24 cellular contexts compared by ENCODE assay signal in genomic region chr16:75820672-75821071, GRCh38.
DNase-seq lines count a peak whose midpoint lies in the region; ATAC-seq, FAIRE-seq and TF ChIP-seq lines count a peak whose summit lies in the region.
"Had no signal": no experiment of that assay in that cellular context is flagged by ENCODE, and none has a peak within 500 bp of the region (broad histone marks: within the 10 kb centered on the region; RNA-seq: fewer than 3 reads in every experiment).

No MANE protein-coding gene starts in this region.

- no TSS peak for BruUV-seq in K562 (replicated peaks; lab: Mats Ljungman, UMichigan)

- no peaks in the 10 kb centered on the region for H3K79me2 ChIP-seq in K562 (ENCODE audit: control insufficient read depth, insufficient read depth, low read length)

- in situ Hi-C loops in K562 (cut with MboI), result no loop called here

- H3K36me3 Mint-ChIP-seq in naive thymus-derived CD8-positive, alpha-beta T cell, result no peaks in the 10 kb centered on the region
- H3K36me3 Mint-ChIP-seq in activated CD4-positive, alpha-beta T cell treated with anti-CD3 and anti-CD28 coated beads for 36 hours (ENCODE audit: low read depth), result no peaks in the 10 kb centered on the region
- H3K36me3 Mint-ChIP-seq: activated naive CD4-positive, alpha-beta T cell treated with anti-CD3 and anti-CD28 coated beads, Interleukin-2, amount 10 ng/mL, durations not matched to agents 7 days and 5 days had no signal

- no peaks in the 10 kb centered on the region for H3K9me3 ChIP-seq in K562 (replicated peaks; ENCODE audit: control insufficient read depth, insufficient read depth, low read depth, low read length)
- H3K9me3 ChIP-seq: prostate gland, suprapubic skin, uterus had no signal

- 3% methylated on average over 6 of the region's 6 CpGs for WGBS in K562 (ENCODE audit: insufficient coverage, low coverage, missing lambda C conversion rate)

- TF ChIP-seq RAD21 in K562 (CRISPR knock-in tag; conservative IDR thresholded peaks at IDR 0.05 in 1 of 2, IDR thresholded peaks at IDR 0.05 in 1 of 2), result no peak

- peaks cover 0 to 4% of the 10 kb centered on the region in 2 experiments; a peak in 2 of 5 replicates for H3K27me3 ChIP-seq in K562 (ENCODE audit: control insufficient read depth in 2 of 2, insufficient read depth in 2 of 2, low read length in 2 of 2)
- H3K27me3 ChIP-seq: suprapubic skin, uterus had no signal

- H3K4me3 Mint-ChIP-seq in naive thymus-derived CD8-positive, alpha-beta T cell, result no peak overlapping the region
- H3K4me3 Mint-ChIP-seq in activated CD4-positive, alpha-beta T cell treated with anti-CD3 and anti-CD28 coated beads for 36 hours, result no peak overlapping the region
- H3K4me3 Mint-ChIP-seq: activated CD4-positive, alpha-beta T cell treated with anti-CD3 and anti-CD28 coated beads, Interleukin-2, amount 10 ng/mL, durations not matched to agents 24 days and 14 days; activated naive CD4-positive, alpha-beta T cell treated with anti-CD3 and anti-CD28 coated beads, Interleukin-2, amount 10 ng/mL, durations not matched to agents 7 days and 5 days; activated T-cell treated with anti-CD3 and anti-CD28 coated beads, Interleukin-2, amount 50 U/mL, for 72 hours; CD4-positive, alpha-beta T cell; central memory CD8-positive, alpha-beta T cell; neural crest cell had no signal

- ATAC-seq in K562, result peak; percentile 85
- ATAC-seq in omental fat pad (ENCODE audit: low FRiP score), result peak; percentile 77
- no peak for ATAC-seq in GM19023 (IDR thresholded peaks at IDR 0.05; ENCODE audit: unreplicated experiment)
- no peak for ATAC-seq in GM18498 (IDR thresholded peaks at IDR 0.05; ENCODE audit: unreplicated experiment)
- no peak for ATAC-seq in naive thymus-derived CD8-positive, alpha-beta T cell
- no peak for ATAC-seq in activated CD4-positive, alpha-beta T cell treated with anti-CD3 and anti-CD28 coated beads for 36 hours
- ATAC-seq: activated T-cell treated with anti-CD3 and anti-CD28 coated beads, Interleukin-2, amount 50 U/mL, for 72 hours had no signal

- no peak for TF ChIP-seq EP300 in K562 (IDR thresholded peaks at IDR 0.05; ENCODE audit: low read length)

- no peak overlapping the region for H3K27ac ChIP-seq in K562 (ENCODE audit: extremely low read depth, low read depth, low read length)
- H3K27ac ChIP-seq: epithelial cell of prostate, prostate gland, suprapubic skin, uterus had no signal

- CTCF ChIA-PET in K562 (lab: Yijun Ruan, JAX; ENCODE audit: low intra/inter-chr PET ratio), result no interaction called here
- CTCF ChIA-PET in activated CD4-positive, alpha-beta T cell treated with anti-CD3 and anti-CD28 coated beads for 36 hours (lab: Charles Lee), result no interaction called here

- TF ChIP-seq POLR2A in K562 (conservative IDR thresholded peaks at IDR 0.05), result no peak

- H3K27ac Mint-ChIP-seq in naive thymus-derived CD8-positive, alpha-beta T cell, result no peak overlapping the region
- H3K27ac Mint-ChIP-seq in activated CD4-positive, alpha-beta T cell treated with anti-CD3 and anti-CD28 coated beads for 36 hours, result no peak overlapping the region
- H3K27ac Mint-ChIP-seq: activated CD4-positive, alpha-beta T cell treated with anti-CD3 and anti-CD28 coated beads, Interleukin-2, amount 10 ng/mL, durations not matched to agents 24 days and 14 days; activated naive CD4-positive, alpha-beta T cell treated with anti-CD3 and anti-CD28 coated beads, Interleukin-2, amount 10 ng/mL, durations not matched to agents 7 days and 5 days; activated T-cell treated with anti-CD3 and anti-CD28 coated beads, Interleukin-2, amount 50 U/mL, for 72 hours; CD4-positive, alpha-beta T cell had no signal

- no peaks in the 10 kb centered on the region for H4K20me1 ChIP-seq in K562 (replicated peaks; ENCODE audit: control insufficient read depth, insufficient read depth, low read length)

- no peak overlapping the region for H3K4me2 ChIP-seq in K562 (ENCODE audit: insufficient read depth, low read length)

- no peaks in the 10 kb centered on the region for H3K4me1 Mint-ChIP-seq in naive thymus-derived CD8-positive, alpha-beta T cell
- H3K4me1 Mint-ChIP-seq in activated CD4-positive, alpha-beta T cell treated with anti-CD3 and anti-CD28 coated beads for 36 hours, result no peaks in the 10 kb centered on the region
- H3K4me1 Mint-ChIP-seq: activated CD4-positive, alpha-beta T cell treated with anti-CD3 and anti-CD28 coated beads, Interleukin-2, amount 10 ng/mL, durations not matched to agents 24 days and 14 days; activated naive CD4-positive, alpha-beta T cell treated with anti-CD3 and anti-CD28 coated beads, Interleukin-2, amount 10 ng/mL, durations not matched to agents 7 days and 5 days; central memory CD8-positive, alpha-beta T cell; neural crest cell had no signal

- H3K27me3 Mint-ChIP-seq in naive thymus-derived CD8-positive, alpha-beta T cell, result peaks cover 3 to 33% (median 13%) of the 10 kb centered on the region in 5 donors
- H3K27me3 Mint-ChIP-seq in activated CD4-positive, alpha-beta T cell treated with anti-CD3 and anti-CD28 coated beads for 36 hours, result peaks cover 2% of the 10 kb centered on the region
- H3K27me3 Mint-ChIP-seq: activated CD4-positive, alpha-beta T cell treated with anti-CD3 and anti-CD28 coated beads, Interleukin-2, amount 10 ng/mL, durations not matched to agents 24 days and 14 days; activated naive CD4-positive, alpha-beta T cell treated with anti-CD3 and anti-CD28 coated beads, Interleukin-2, amount 10 ng/mL, durations not matched to agents 7 days and 5 days had no signal

- no peaks in the 10 kb centered on the region for H3K9me1 ChIP-seq in K562 (ENCODE audit: control insufficient read depth, insufficient read depth, low read length)

- H3K4me1 ChIP-seq in K562 (replicated peaks in 1 of 2; ENCODE audit: control insufficient read depth in 2 of 2, insufficient read depth in 2 of 2, low read length in 2 of 2), result no peaks in the 10 kb centered on the region; a peak in 1 of 5 replicates
- H3K4me1 ChIP-seq: prostate gland, suprapubic skin, uterus had no signal

- POLR2A ChIA-PET in K562 (lab: Yijun Ruan, JAX), result interaction anchor here (1.4 kb wide), 1 partner anchor 11 kb away, joined by 3 read pairs; no protein-coding TSS in a partner anchor
- POLR2A ChIA-PET in naive thymus-derived CD8-positive, alpha-beta T cell (lab: Charles Lee), result no interaction called here
- POLR2A ChIA-PET in activated CD4-positive, alpha-beta T cell treated with anti-CD3 and anti-CD28 coated beads for 36 hours (lab: Charles Lee), result no interaction called here

- H3K4me3 ChIP-seq in K562, result no peak overlapping the region
- H3K4me3 ChIP-seq: prostate gland, suprapubic skin, uterus had no signal

- H3K9me3 Mint-ChIP-seq in naive thymus-derived CD8-positive, alpha-beta T cell, result peaks cover 0 to 2% (median 0%) of the 10 kb centered on the region in 9 donors
- no peaks in the 10 kb centered on the region for H3K9me3 Mint-ChIP-seq in activated CD4-positive, alpha-beta T cell treated with anti-CD3 and anti-CD28 coated beads for 36 hours (ENCODE audit: low read depth)
- H3K9me3 Mint-ChIP-seq: activated CD4-positive, alpha-beta T cell treated with anti-CD3 and anti-CD28 coated beads, Interleukin-2, amount 10 ng/mL, durations not matched to agents 24 days and 14 days; central memory CD8-positive, alpha-beta T cell had no signal

- intact Hi-C loops in K562 (cut with micrococcal nuclease), result no loop called here
- intact Hi-C loops in activated CD4-positive, alpha-beta T cell treated with anti-CD3 and anti-CD28 coated beads for 36 hours (cut with DNase I, micrococcal nuclease), result no loop called here

- no peak for TF ChIP-seq CTCF in K562 (IDR thresholded peaks at IDR 0.05 in 2 of 3, conservative IDR thresholded peaks at IDR 0.05 in 1 of 3; ENCODE audit: insufficient read depth in 2 of 3, low read depth in 1 of 3, low read length in 3 of 3)
- TF ChIP-seq CTCF in omental fat pad (IDR thresholded peaks at IDR 0.05), result no peak

- no peak overlapping the region for H2AFZ ChIP-seq in K562 (ENCODE audit: low read depth, low read length)

- DNase-seq in ELF-1 (ENCODE audit: low read depth, low spot score) (peak; percentile 67), NCI-H226 (peak; percentile 62), K562 (ENCODE audit: extremely low read depth in 1 of 4, low spot score in 3 of 4) (peak in 2 of 4 experiments; percentile 14 to 20), omental fat pad (ENCODE audit: low spot score) (no peak)
- DNase-seq in naive thymus-derived CD8-positive, alpha-beta T cell, result no peak
- DNase-seq in activated CD4-positive, alpha-beta T cell treated with anti-CD3 and anti-CD28 coated beads for 36 hours, result no peak
- DNase-seq: activated CD4-positive, alpha-beta T cell treated with anti-CD3 and anti-CD28 coated beads, Interleukin-2, amount 10 ng/mL, durations not matched to agents 24 days and 14 days; activated naive CD4-positive, alpha-beta T cell treated with anti-CD3 and anti-CD28 coated beads, Interleukin-2, amount 10 ng/mL, durations not matched to agents 7 days and 5 days; activated T-cell treated with anti-CD3 and anti-CD28 coated beads, Interleukin-2, amount 50 U/mL, for 72 hours; aorta; CD4-positive, alpha-beta T cell; foreskin fibroblast; hippocampal formation; NCI-H69; uterus had no signal

- H3K36me3 ChIP-seq in K562 (ENCODE audit: control insufficient read depth, insufficient read depth, low read length), result no peaks in the 10 kb centered on the region
- H3K36me3 ChIP-seq: prostate gland, suprapubic skin, uterus had no signal

- FAIRE-seq in K562 (lab: Jason Lieb, UNC), result no peak
- FAIRE-seq: GM12892, islet of Langerhans had no signal

- H3K9ac ChIP-seq in K562 (ENCODE audit: insufficient read depth in 1 of 2, low read depth in 2 of 2, low read length in 2 of 2), result no peak overlapping the region

TF ChIP-seq in K562, 482 proteins besides CTCF, POLR2A, EP300 and RAD21 (continues in another document):
- no peak for TF ChIP-seq ZZZ3 (IDR thresholded peaks at IDR 0.05)
- TF ChIP-seq RAD51 (IDR thresholded peaks at IDR 0.05; ENCODE audit: borderline replicate concordance, low read depth), result no peak
- no peak for TF ChIP-seq IRF1 (CRISPR knock-in tag; IDR thresholded peaks at IDR 0.05; ENCODE audit: borderline replicate concordance)
- TF ChIP-seq SRF (CRISPR knock-in tag; IDR thresholded peaks at IDR 0.05), result no peak
- TF ChIP-seq DLX4 (CRISPR knock-in tag; IDR thresholded peaks at IDR 0.05), result no peak
- TF ChIP-seq PTTG1 (tag; IDR thresholded peaks at IDR 0.05; ENCODE audit: low read depth), result no peak

Comparison
In these comparisons a context has a peak if more than half of its experiments do, and no peak if none do; other contexts are left out.
1. DNase-seq: peak in ELF-1 (single experiment) and NCI-H226 (single experiment); none in omental fat pad (single experiment), naive thymus-derived CD8-positive, alpha-beta T cell (0 of 10) and activated CD4-positive, alpha-beta T cell treated with anti-CD3 and anti-CD28 coated beads for 36 hours (single experiment).
2. ATAC-seq: peak in K562 (single experiment) and omental fat pad (single experiment); none in GM19023 (single experiment), GM18498 (single experiment), naive thymus-derived CD8-positive, alpha-beta T cell (0 of 2) and activated CD4-positive, alpha-beta T cell treated with anti-CD3 and anti-CD28 coated beads for 36 hours (single experiment).